In the genomic region with DNA sequence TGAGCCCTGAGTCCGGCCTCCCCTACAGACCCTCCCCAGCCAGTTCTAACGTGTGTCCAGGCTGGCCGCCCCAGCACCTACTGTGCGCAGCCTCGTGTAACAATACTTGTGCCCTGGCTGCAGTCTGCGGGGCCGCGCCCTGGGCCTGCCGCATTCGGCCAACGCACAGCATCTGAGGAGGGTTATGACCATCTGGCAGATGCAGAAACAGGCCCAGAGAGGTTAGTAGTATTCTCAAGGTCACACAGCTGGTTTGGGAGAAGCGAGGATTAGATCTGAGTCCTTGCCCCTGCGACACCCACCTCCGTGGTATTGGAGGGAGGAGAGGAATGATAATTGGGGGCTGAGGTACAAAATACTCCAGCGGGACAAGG, we compare ENCODE assay signal across 8 cellular contexts. TPM values are rescaled to one million over a fixed set of nuclear protein-coding genes. Genes with fewer than 3 reads are reported as not detected.
DNase-seq lines count a peak whose midpoint lies in the region; ATAC-seq, FAIRE-seq and TF ChIP-seq lines count a peak whose summit lies in the region.

No MANE protein-coding gene starts in this region.

- no peak overlapping the region for H4K5ac ChIP-seq in H1 (ENCODE audit: insufficient read length, low read depth, low read length)

- H2AFZ ChIP-seq in DND-41 (ENCODE audit: low read depth, low read length), result no peak overlapping the region; the same call in 1 of the 2 replicates
- no peak overlapping the region; the same call in 1 of the 2 replicates for H2AFZ ChIP-seq in OCI-LY3 (ENCODE audit: low read depth, low read length)
- no peak overlapping the region for H2AFZ ChIP-seq in H1 (ENCODE audit: low read length)

- no peak for TF ChIP-seq RAD21 in H1 (IDR thresholded peaks at IDR 0.05 in 1 of 2, conservative IDR thresholded peaks at IDR 0.05 in 1 of 2; ENCODE audit: low read depth in 2 of 2, low read length in 2 of 2)

- no peaks in the 10 kb centered on the region for H3K27me3 ChIP-seq in DND-41 (ENCODE audit: insufficient read depth, low read length, poor library complexity)
- no peaks in the 10 kb centered on the region for H3K27me3 ChIP-seq in OCI-LY3 (ENCODE audit: low read depth, low read length)
- H3K27me3 ChIP-seq in H1 (replicated peaks in 1 of 4; ENCODE audit: control insufficient read depth in 3 of 4, extremely low read depth in 1 of 4, insufficient read depth in 3 of 4, low read length in 3 of 4), result peaks cover 57 to 98% (median 92%) of the 10 kb centered on the region in 4 experiments

- CTCF ChIA-PET in H1 (lab: Charles Lee; ENCODE audit: partially characterized antibody), result interaction anchor here (0.7 to 4.3 kb wide), 10 partner anchors 8 to 130 kb away, joined by 3 to 63 read pairs (median 6); a partner anchor contains a TSS

- peak overlapping the region; percentile 56 for H4K91ac ChIP-seq in H1 (replicated peaks; ENCODE audit: insufficient read length, low read length)

- H3K4me1 Mint-ChIP-seq in naive B cell, result peaks cover 45 to 70% (median 64%) of the 10 kb centered on the region in 3 donors

- H3K4me3 ChIP-seq in DND-41 (ENCODE audit: low read depth in 1 of 2, low read length in 2 of 2), result peak overlapping the region; percentile 52 to 67; a peak in 3 of 4 replicates
- peak overlapping the region; percentile 95 for H3K4me3 ChIP-seq in OCI-LY3 (ENCODE audit: low read length)
- peak overlapping the region; percentile 32 to 68 (median 48) for H3K4me3 ChIP-seq in H1 (ENCODE audit: extremely low read depth in 1 of 4, insufficient read depth in 2 of 4, low read depth in 3 of 4, low read length in 4 of 4)

- H2BK12ac ChIP-seq in H1 (ENCODE audit: low read depth, low read length), result 0 out of 2 replicates have a peak overlapping the region, but pooled peaks have one; percentile 39

- TF ChIP-seq CTCF in DND-41 (IDR thresholded peaks at IDR 0.05; ENCODE audit: borderline replicate concordance, extremely low read depth, low read length, poor library complexity, severe bottlenecking) (no peak), OCI-LY3 (IDR thresholded peaks at IDR 0.05; ENCODE audit: low read depth, low read length) (no peak), H1 (IDR thresholded peaks at IDR 0.05; ENCODE audit: control extremely low read depth in 1 of 3, insufficient read depth in 1 of 3, low read depth in 1 of 3, low read length in 3 of 3) (no peak)

- H3K27ac ChIP-seq in DND-41 (ENCODE audit: low read length) (peak overlapping the region; percentile 58; the same call in 1 of the 2 replicates), OCI-LY3 (ENCODE audit: low read length) (peak overlapping the region; percentile 61), H1 (ENCODE audit: low read depth, low read length) (no peak overlapping the region)

- H3K36me3 Mint-ChIP-seq in naive B cell, result no peaks in the 10 kb centered on the region

- no peak overlapping the region for H3K23ac ChIP-seq in H1 (ENCODE audit: insufficient read length)

- no peak for FAIRE-seq in H1 (lab: Jason Lieb, UNC)

- no peak overlapping the region; the same call in 1 of the 2 replicates for H3K18ac ChIP-seq in H1 (ENCODE audit: extremely low read depth, low read length)

- DNase-seq in DND-41, result no peak
- no peak for DNase-seq in H1 (ENCODE audit: low read depth in 1 of 2, low spot score in 2 of 2)
- DNase-seq in naive B cell, result no peak
- no peak for DNase-seq in anterior cingulate cortex (lab: John Stamatoyannopoulos, UW)
- DNase-seq in amygdala (lab: John Stamatoyannopoulos, UW), result no peak

- peak overlapping the region; percentile 97 to 100 (median 98) for H3K27ac Mint-ChIP-seq in naive B cell

- H2AK5ac ChIP-seq in H1 (ENCODE audit: low read depth, low read length), result no peak overlapping the region

- peak overlapping the region; percentile 72; the same call in 1 of the 2 replicates for H4K8ac ChIP-seq in H1 (ENCODE audit: extremely low read depth, insufficient read depth, low read length)

- no peak overlapping the region; the same call in 1 of the 2 replicates for H2BK5ac ChIP-seq in H1 (ENCODE audit: low read depth, low read length)

- H3K4ac ChIP-seq in H1 (replicated peaks; ENCODE audit: insufficient read length, low read depth, low read length), result no peak overlapping the region

- no peak for ATAC-seq in DND-41 (ENCODE audit: insufficient read depth, low read depth)
- ATAC-seq in naive B cell (ENCODE audit: low read depth in 2 of 2), result no peak
- ATAC-seq in GM18909 (IDR thresholded peaks at IDR 0.05; ENCODE audit: poor library complexity, unreplicated experiment), result no peak
- ATAC-seq in HG03159 (IDR thresholded peaks at IDR 0.05; ENCODE audit: unreplicated experiment), result no peak

- no peak for TF ChIP-seq EP300 in H1 (IDR thresholded peaks at IDR 0.05; ENCODE audit: borderline replicate concordance in 1 of 2, low read depth in 2 of 2, low read length in 2 of 2)

- peaks cover 36% of the 10 kb centered on the region for H3K4me1 ChIP-seq in DND-41 (ENCODE audit: insufficient read depth, low read length)
- H3K4me1 ChIP-seq in OCI-LY3 (ENCODE audit: low read length), result peaks cover 33% of the 10 kb centered on the region
- peaks cover 0 to 12% (median 8%) of the 10 kb centered on the region in 4 experiments; a peak in 6 of 7 replicates for H3K4me1 ChIP-seq in H1 (replicated peaks in 1 of 4; ENCODE audit: control insufficient read depth in 3 of 4, insufficient read depth in 4 of 4, low read length in 3 of 4)

- TF ChIP-seq POLR2A in H1 (IDR thresholded peaks at IDR 0.05; ENCODE audit: control extremely low read depth in 1 of 2, low read depth in 2 of 2, low read length in 2 of 2), result no peak

- H3K9ac ChIP-seq in DND-41 (ENCODE audit: low read depth, low read length), result peak overlapping the region; percentile 78
- peak overlapping the region; percentile 97 for H3K9ac ChIP-seq in OCI-LY3 (ENCODE audit: low read length)
- no peak overlapping the region; a peak in 1 of 7 replicates for H3K9ac ChIP-seq in H1 (replicated peaks in 1 of 4; ENCODE audit: extremely low read depth in 1 of 4, low read depth in 3 of 4, low read length in 3 of 4)

- H3K56ac ChIP-seq in H1 (replicated peaks; ENCODE audit: insufficient read length, low read depth, low read length), result no peak overlapping the region

- peaks cover 16% of the 10 kb centered on the region; the same call in 1 of the 2 replicates for H3K23me2 ChIP-seq in H1 (ENCODE audit: low read depth, low read length)

- no peak overlapping the region for H3K14ac ChIP-seq in H1 (ENCODE audit: insufficient read length)

- 25% methylated on average over 15 of the region's 15 CpGs; no CpG with 5 or more reads in 1 of the 2 experiments for WGBS in H1 (ENCODE audit: extremely low coverage in 1 of 2, insufficient coverage in 1 of 2, insufficient read length in 1 of 2, insufficient replicate concordance in 2 of 2, low coverage in 1 of 2, low lambda C conversion rate in 2 of 2, missing lambda C conversion rate in 1 of 2), 2 experiments

- H3K27me3 Mint-ChIP-seq in naive B cell, result no peaks in the 10 kb centered on the region

- H3K36me3 ChIP-seq in DND-41 (ENCODE audit: insufficient read depth, low read length), result no peaks in the 10 kb centered on the region
- peaks cover 7% of the 10 kb centered on the region for H3K36me3 ChIP-seq in OCI-LY3 (replicated peaks; ENCODE audit: low read depth, low read length)
- H3K36me3 ChIP-seq in H1 (ENCODE audit: control insufficient read depth in 2 of 4, insufficient read depth in 4 of 4, low read length in 3 of 4), result no peaks in the 10 kb centered on the region

- H3K9me3 Mint-ChIP-seq in naive B cell, result no peaks in the 10 kb centered on the region

- peak overlapping the region; percentile 72 to 99 (median 98) for H3K4me3 Mint-ChIP-seq in naive B cell

- H2BK20ac ChIP-seq in H1 (ENCODE audit: low read length), result peak overlapping the region; percentile 5; the same call in 1 of the 2 replicates

- POLR2A ChIA-PET in H1 (lab: Charles Lee; ENCODE audit: partially characterized antibody), result interaction anchor here (0.7 to 3.0 kb wide), 12 partner anchors 8 to 118 kb away, joined by 3 to 14 read pairs (median 5); a partner anchor contains a TSS

- no peaks in the 10 kb centered on the region for H3K9me3 ChIP-seq in DND-41 (ENCODE audit: insufficient read depth, low read length, severe bottlenecking)
- H3K9me3 ChIP-seq in OCI-LY3 (ENCODE audit: insufficient read depth, low read length), result no peaks in the 10 kb centered on the region
- H3K9me3 ChIP-seq in H1 (ENCODE audit: insufficient read depth in 2 of 2, low read depth in 1 of 2, low read length in 1 of 2), result no peaks in the 10 kb centered on the region

- H3K4me2 ChIP-seq in DND-41 (ENCODE audit: insufficient read depth, low read length) (peak overlapping the region; percentile 90), OCI-LY3 (ENCODE audit: low read length) (peak overlapping the region; percentile 97), H1 (ENCODE audit: insufficient read depth in 1 of 2, low read depth in 2 of 2, low read length in 2 of 2) (peak overlapping the region; percentile 85 to 92)

- no peak overlapping the region for H2BK120ac ChIP-seq in H1 (replicated peaks; ENCODE audit: low read depth, low read length)

- H2BK15ac ChIP-seq in H1 (ENCODE audit: low read length), result 0 out of 2 replicates have a peak overlapping the region, but pooled peaks have one; percentile 53

- H3K79me1 ChIP-seq in H1 (ENCODE audit: low read depth, low read length), result no peaks in the 10 kb centered on the region

- H3K79me2 ChIP-seq in DND-41 (ENCODE audit: insufficient read depth, low read length) (peaks cover 12% of the 10 kb centered on the region), OCI-LY3 (ENCODE audit: low read length) (peaks cover 43% of the 10 kb centered on the region), H1 (ENCODE audit: control insufficient read depth in 1 of 2, insufficient read depth in 2 of 2, low read length in 2 of 2) (no peaks in the 10 kb centered on the region)

- H4K20me1 ChIP-seq in DND-41 (ENCODE audit: insufficient read depth, low read length) (peaks cover 12% of the 10 kb centered on the region; the same call in 1 of the 2 replicates), OCI-LY3 (ENCODE audit: insufficient read depth, low read length) (peaks cover 29% of the 10 kb centered on the region), H1 (replicated peaks in 1 of 2; ENCODE audit: control insufficient read depth in 1 of 2, insufficient read depth in 2 of 2, low read length in 2 of 2) (peaks cover 4 to 19% of the 10 kb centered on the region in 2 experiments)

RNA-seq across cellular contexts. Expression of a gene that starts 1.0 kb away (rescaled TPM):
- 8.0 and 10.1 TPM in 2 replicates for total RNA-seq in H1 (2021; fragmentation: NEBNext Ultra II Directional; extraction: Animal tissue kit (Norgen Biotek cat#: 25700))
- polyA plus RNA-seq in H1 (2011; rRNA removed) (2.7 and 4.4 TPM in 2 replicates), naive B cell (ENCODE audit: low read depth in 6 of 6) (10 to 100 TPM in 5 of 6 donors, 1 to 10 TPM in 1; 3.4 to 34.5 (median 16.5) TPM)
- 1.8 TPM for polyA plus RNA-seq in H1 (2011; cell fraction: cytosol; rRNA removed)
- polyA plus RNA-seq in H1 (2011; cell fraction: nucleus; rRNA removed), result 9.7 TPM
- 6.4 to 11.6 TPM (median 10.3 TPM) in 4 replicates for polyA plus RNA-seq in H1 (2012, experiment 1 of 2)
- 6.5 TPM for polyA plus RNA-seq in H1 (2012, experiment 2 of 2)
- 9.2 TPM for polyA plus RNA-seq in H1 (2013, experiment 1 of 2)
- polyA plus RNA-seq in H1 (2013, experiment 2 of 2), result 8.0 TPM
- polyA minus RNA-seq in H1 (2011; rRNA and poly(A)+ RNA removed), result 2.2 and 2.7 TPM in 2 replicates
- polyA minus RNA-seq in H1 (2011; cell fraction: cytosol; rRNA and poly(A)+ RNA removed), result 7.9 TPM
- 8.0 TPM for polyA minus RNA-seq in H1 (2011; cell fraction: nucleus; rRNA and poly(A)+ RNA removed)

RNA-seq across cellular contexts. Expression of a gene that starts 32.7 kb away (rescaled TPM):
- total RNA-seq in H1 (2021; fragmentation: NEBNext Ultra II Directional; extraction: Animal tissue kit (Norgen Biotek cat#: 25700)), result 66.0 and 67.5 TPM in 2 replicates
- polyA plus RNA-seq in H1 (2011; rRNA removed), result 24.2 and 32.4 TPM in 2 replicates
- polyA plus RNA-seq in H1 (2011; cell fraction: cytosol; rRNA removed), result 37.2 TPM
- 29.2 TPM for polyA plus RNA-seq in H1 (2011; cell fraction: nucleus; rRNA removed)
- polyA plus RNA-seq in H1 (2012, experiment 1 of 2), result 43.4 to 53.6 TPM (median 48.6 TPM) in 4 replicates
- 8.4 TPM for polyA plus RNA-seq in H1 (2012, experiment 2 of 2)
- 36.9 TPM for polyA plus RNA-seq in H1 (2013, experiment 1 of 2)
- polyA plus RNA-seq in H1 (2013, experiment 2 of 2), result 34.8 TPM
- 68.3 and 71.1 TPM in 2 replicates for polyA minus RNA-seq in H1 (2011; rRNA and poly(A)+ RNA removed)
- polyA minus RNA-seq in H1 (2011; cell fraction: cytosol; rRNA and poly(A)+ RNA removed), result 32.3 TPM
- 38.8 TPM for polyA minus RNA-seq in H1 (2011; cell fraction: nucleus; rRNA and poly(A)+ RNA removed)
- 10 to 100 TPM; 40.2 to 93.3 (median 67.8) TPM for polyA plus RNA-seq in naive B cell (ENCODE audit: low read depth in 6 of 6)

RNA-seq across cellular contexts. Expression of a gene that starts 46.3 kb away (rescaled TPM):
- total RNA-seq in H1 (2021; fragmentation: NEBNext Ultra II Directional; extraction: Animal tissue kit (Norgen Biotek cat#: 25700)), result not detected in 2 replicates
- polyA plus RNA-seq in H1 (2011; rRNA removed), result not detected in 2 replicates
- polyA plus RNA-seq in H1 (2011; cell fraction: cytosol; rRNA removed), result not detected
- not detected for polyA plus RNA-seq in H1 (2011; cell fraction: nucleus; rRNA removed)
- polyA plus RNA-seq in H1 (2012, experiment 1 of 2), result not detected in 4 replicates
- not detected for polyA plus RNA-seq in H1 (2012, experiment 2 of 2)
- polyA plus RNA-seq in H1 (2013, experiment 1 of 2), result not detected
- not detected for polyA plus RNA-seq in H1 (2013, experiment 2 of 2)
- not detected in 2 replicates for polyA minus RNA-seq in H1 (2011; rRNA and poly(A)+ RNA removed)
- not detected for polyA minus RNA-seq in H1 (2011; cell fraction: cytosol; rRNA and poly(A)+ RNA removed)
- not detected for polyA minus RNA-seq in H1 (2011; cell fraction: nucleus; rRNA and poly(A)+ RNA removed)
- not detected for polyA plus RNA-seq in naive B cell (ENCODE audit: low read depth in 6 of 6)

RNA-seq across cellular contexts. Expression of a gene that starts 48.7 kb away (rescaled TPM):
- total RNA-seq in H1 (2021; fragmentation: NEBNext Ultra II Directional; extraction: Animal tissue kit (Norgen Biotek cat#: 25700)), result 47.3 and 54.1 TPM in 2 replicates
- polyA plus RNA-seq in H1 (2011; rRNA removed), result 129 and 134 TPM in 2 replicates
- polyA plus RNA-seq in H1 (2011; cell fraction: cytosol; rRNA removed), result 97.9 TPM
- 86.5 TPM for polyA plus RNA-seq in H1 (2011; cell fraction: nucleus; rRNA removed)
- 59.5 to 74.0 TPM (median 72.1 TPM) in 4 replicates for polyA plus RNA-seq in H1 (2012, experiment 1 of 2)
- polyA plus RNA-seq in H1 (2012, experiment 2 of 2), result 94.8 TPM
- 31.6 TPM for polyA plus RNA-seq in H1 (2013, experiment 1 of 2)
- polyA plus RNA-seq in H1 (2013, experiment 2 of 2), result 32.0 TPM
- 122 and 161 TPM in 2 replicates for polyA minus RNA-seq in H1 (2011; rRNA and poly(A)+ RNA removed)
- 41.3 TPM for polyA minus RNA-seq in H1 (2011; cell fraction: cytosol; rRNA and poly(A)+ RNA removed)
- 29.7 TPM for polyA minus RNA-seq in H1 (2011; cell fraction: nucleus; rRNA and poly(A)+ RNA removed)
- polyA plus RNA-seq in naive B cell (ENCODE audit: low read depth in 6 of 6), result 100 to 1,000 TPM; 136 to 255 (median 157) TPM

Comparison
In these comparisons a context has a peak if more than half of its experiments do, and no peak if none do; other contexts are left out.
1. H3K9ac ChIP-seq: peak in DND-41 (single experiment) and OCI-LY3 (single experiment); none in H1 (0 of 4).
2. Peak in every context shown above with its lines, with median percentiles within 50 percentile points of each other: H3K4me2 ChIP-seq and H3K4me3 ChIP-seq.